Comparison of ENCODE assay signal across 30 cellular contexts in the genomic region with DNA sequence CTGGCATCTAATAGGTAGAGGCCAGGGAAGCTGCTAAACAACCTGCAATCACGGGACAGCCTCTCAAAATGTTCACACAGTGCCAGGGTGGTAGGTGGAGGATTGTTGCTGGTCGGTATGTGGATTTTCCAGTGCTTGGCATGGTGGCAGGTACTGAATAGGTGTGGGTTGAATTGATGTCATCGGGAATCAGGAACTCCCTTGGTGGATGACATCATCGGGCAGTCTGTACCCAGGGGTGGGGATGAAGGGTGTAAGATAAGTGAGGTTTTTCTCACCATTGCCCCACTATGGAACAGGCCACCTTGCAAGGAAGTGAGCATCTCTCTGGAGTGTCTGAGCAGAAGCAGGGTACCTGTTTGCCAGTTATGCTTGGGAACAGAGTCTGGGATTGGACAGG.
"Had no signal": no experiment of that assay in that cellular context is flagged by ENCODE, and none has a peak within 500 bp of the region (broad histone marks: within the 10 kb centered on the region; RNA-seq: fewer than 3 reads in every experiment).

No MANE protein-coding gene starts in this region.

- H3K27me3 ChIP-seq: ascending aorta, MG63, Peyer's patch, SJSA1 had no signal

- H3K9me3 ChIP-seq: ascending aorta, MG63, Peyer's patch, SJSA1, SK-N-SH had no signal

- ATAC-seq: activated CD8-positive, alpha-beta T cell treated with anti-CD3 and anti-CD28 coated beads, Interleukin-2, amount 10 ng/mL, durations not matched to agents 7 days and 5 days had no signal

- H3K4me3 ChIP-seq: ascending aorta, MG63, Peyer's patch, SJSA1 had no signal

- H3K27me3 Mint-ChIP-seq: activated CD4-positive, alpha-beta T cell treated with anti-CD3 and anti-CD28 coated beads, Interleukin-2, amount 10 ng/mL, durations not matched to agents 7 days and 5 days; activated naive CD4-positive, alpha-beta T cell treated with anti-CD3 and anti-CD28 coated beads, Interleukin-2, amount 50 U/mL, for 24 hours; activated T-cell treated with anti-CD3 and anti-CD28 coated beads, Interleukin-2, amount 50 U/mL, for 24 hours had no signal

- DNase-seq: activated CD4-positive, alpha-beta T cell treated with anti-CD3 and anti-CD28 coated beads, Interleukin-2, amount 10 ng/mL, durations not matched to agents 7 days and 5 days; activated CD4-positive, alpha-beta T cell treated with anti-CD3 and anti-CD28 coated beads, Interleukin-2, amount 50 U/mL, for 48 hours; activated CD8-positive, alpha-beta T cell treated with anti-CD3 and anti-CD28 coated beads, Interleukin-2, amount 10 ng/mL, durations not matched to agents 7 days and 5 days; activated gamma-delta T cell; activated naive CD4-positive, alpha-beta T cell treated with Interleukin-2 at 50 U/mL for 16 hours; activated naive CD8-positive, alpha-beta T cell treated with anti-CD3 and anti-CD28 coated beads, Interleukin-2, amount 10 ng/mL, durations not matched to agents 7 days and 5 days; activated T-cell treated with anti-CD3 and anti-CD28 coated beads, Interleukin-2, amount 50 U/mL, for 24 hours; amygdala; central memory CD4-positive, alpha-beta T cell; Kasumi-1; KG1; MG63; NCI-H1048; NCI-H1105 treated with DMSO at 0.1 percent for 48 hours; NCI-H1436; NCI-H1694; NCI-H1930; NCI-H2081 treated with DMSO at 0.1 percent for 48 hours; NCI-H345; NCI-H524 treated with DMSO at 0.1 percent for 48 hours; Peyer's patch; RPMI8226; SHP77 treated with DMSO at 0.1 percent for 48 hours; SK-N-SH had no signal

- H3K27ac ChIP-seq: ascending aorta, Peyer's patch, SJSA1 had no signal

- H3K4me1 ChIP-seq: ascending aorta, Peyer's patch, SJSA1 had no signal

- H3K4me3 Mint-ChIP-seq: activated CD4-positive, alpha-beta T cell treated with anti-CD3 and anti-CD28 coated beads, Interleukin-2, amount 10 ng/mL, durations not matched to agents 7 days and 5 days; activated CD8-positive, alpha-beta T cell treated with anti-CD3 and anti-CD28 coated beads, Interleukin-2, amount 10 ng/mL, durations not matched to agents 7 days and 5 days; activated naive CD4-positive, alpha-beta T cell treated with anti-CD3 and anti-CD28 coated beads, Interleukin-2, amount 50 U/mL, for 24 hours; activated naive CD8-positive, alpha-beta T cell treated with anti-CD3 and anti-CD28 coated beads, Interleukin-2, amount 10 ng/mL, durations not matched to agents 7 days and 5 days; activated T-cell treated with anti-CD3 and anti-CD28 coated beads, Interleukin-2, amount 50 U/mL, for 24 hours; T-helper 1 cell treated with Interleukin-12 subunit alpha and Interleukin-12 subunit beta and Interleukin-4 antibody, amounts not matched to agents 30 μg/mL and 1 μg/mL, for 36 hours; T-helper 2 cell treated with Interferon-gamma antibody and Interleukin-4, amounts not matched to agents 5 μg/mL and 100 μg/mL, for 36 hours had no signal

- H3K27ac Mint-ChIP-seq: activated CD4-positive, alpha-beta T cell treated with anti-CD3 and anti-CD28 coated beads, Interleukin-2, amount 10 ng/mL, durations not matched to agents 7 days and 5 days; activated CD8-positive, alpha-beta T cell treated with anti-CD3 and anti-CD28 coated beads, Interleukin-2, amount 10 ng/mL, durations not matched to agents 7 days and 5 days; activated naive CD4-positive, alpha-beta T cell treated with anti-CD3 and anti-CD28 coated beads, Interleukin-2, amount 50 U/mL, for 24 hours; activated naive CD8-positive, alpha-beta T cell treated with anti-CD3 and anti-CD28 coated beads, Interleukin-2, amount 10 ng/mL, durations not matched to agents 7 days and 5 days; activated T-cell treated with anti-CD3 and anti-CD28 coated beads, Interleukin-2, amount 50 U/mL, for 24 hours; activated T-helper 2 cell treated with anti-CD3 and anti-CD28 coated beads, Interferon-gamma antibody, Interleukin-2, Interleukin-4, amounts not matched to agents 10 μg/mL and 5 μg/mL and 100 μg/mL, durations not matched to agents 14 hours and 24 hours and 36 hours; T-helper 1 cell treated with Interleukin-12 subunit alpha and Interleukin-12 subunit beta and Interleukin-4 antibody, amounts not matched to agents 30 μg/mL and 1 μg/mL, for 36 hours; T-helper 2 cell treated with Interferon-gamma antibody and Interleukin-4, amounts not matched to agents 5 μg/mL and 100 μg/mL, for 36 hours had no signal

- H3K4me2 ChIP-seq: SK-N-SH had no signal

- H3K36me3 ChIP-seq: MG63, Peyer's patch, SJSA1 had no signal

- H3K9me3 Mint-ChIP-seq: activated CD4-positive, alpha-beta T cell treated with anti-CD3 and anti-CD28 coated beads, Interleukin-2, amount 10 ng/mL, durations not matched to agents 7 days and 5 days; activated naive CD4-positive, alpha-beta T cell treated with anti-CD3 and anti-CD28 coated beads, Interleukin-2, amount 50 U/mL, for 24 hours; activated naive CD8-positive, alpha-beta T cell treated with anti-CD3 and anti-CD28 coated beads, Interleukin-2, amount 10 ng/mL, durations not matched to agents 7 days and 5 days; activated T-cell treated with anti-CD3 and anti-CD28 coated beads, Interleukin-2, amount 50 U/mL, for 24 hours; activated T-helper 2 cell treated with anti-CD3 and anti-CD28 coated beads, Interferon-gamma antibody, Interleukin-2, Interleukin-4, amounts not matched to agents 10 μg/mL and 5 μg/mL and 100 μg/mL, durations not matched to agents 14 hours and 24 hours and 36 hours; T-helper 1 cell treated with Interleukin-12 subunit alpha and Interleukin-12 subunit beta and Interleukin-4 antibody, amounts not matched to agents 30 μg/mL and 1 μg/mL, for 36 hours; T-helper 2 cell treated with Interferon-gamma antibody and Interleukin-4, amounts not matched to agents 5 μg/mL and 100 μg/mL, for 36 hours had no signal

- H3K36me3 Mint-ChIP-seq: activated naive CD8-positive, alpha-beta T cell treated with anti-CD3 and anti-CD28 coated beads, Interleukin-2, amount 10 ng/mL, durations not matched to agents 7 days and 5 days had no signal

- H3K9me2 ChIP-seq: SK-N-SH had no signal

- H3K9ac ChIP-seq: SK-N-SH had no signal
